In the genomic region with DNA sequence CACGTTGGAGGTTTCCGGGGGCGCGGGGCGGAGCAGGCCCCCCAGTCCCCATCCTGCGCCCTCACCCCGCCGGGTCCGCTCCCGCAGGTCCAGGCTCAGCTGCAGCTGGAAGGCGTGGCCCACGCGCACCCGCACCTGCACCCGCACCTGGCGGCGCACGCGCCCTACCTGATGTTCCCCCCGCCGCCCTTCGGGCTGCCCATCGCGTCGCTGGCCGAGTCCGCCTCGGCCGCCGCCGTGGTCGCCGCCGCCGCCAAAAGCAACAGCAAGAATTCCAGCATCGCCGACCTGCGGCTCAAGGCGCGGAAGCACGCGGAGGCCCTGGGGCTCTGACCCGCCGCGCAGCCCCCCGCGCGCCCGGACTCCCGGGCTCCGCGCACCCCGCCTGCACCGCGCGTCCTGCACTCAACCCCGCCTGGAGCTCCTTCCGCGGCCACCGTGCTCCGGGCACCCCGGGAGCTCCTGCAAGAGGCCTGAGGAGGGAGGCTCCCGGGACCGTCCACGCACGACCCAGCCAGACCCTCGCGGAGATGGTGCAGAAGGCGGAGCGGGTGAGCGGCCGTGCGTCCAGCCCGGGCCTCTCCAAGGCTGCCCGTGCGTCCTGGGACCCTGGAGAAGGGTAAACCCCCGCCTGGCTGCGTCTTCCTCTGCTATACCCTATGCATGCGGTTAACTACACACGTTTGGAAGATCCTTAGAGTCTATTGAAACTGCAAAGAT, we compare ENCODE assay signal across 1 cellular context.
TF ChIP-seq lines count a peak whose summit lies in the region.

No MANE protein-coding gene starts in this region.

TF ChIP-seq in H1, 55 proteins besides CTCF, POLR2A, EP300 and RAD21:
- 0 out of 2 replicates have a peak, but pooled peaks have one; percentile 8 for TF ChIP-seq GABPA (IDR thresholded peaks at IDR 0.05; ENCODE audit: borderline replicate concordance, insufficient read depth, low read length)
- TF ChIP-seq, protein P1, sequence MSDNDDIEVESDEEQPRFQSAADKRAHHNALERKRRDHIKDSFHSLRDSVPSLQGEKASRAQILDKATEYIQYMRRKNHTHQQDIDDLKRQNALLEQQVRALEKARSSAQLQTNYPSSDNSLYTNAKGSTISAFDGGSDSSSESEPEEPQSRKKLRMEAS (IDR thresholded peaks at IDR 0.05): peak; percentile 64; the same call in 1 of the 2 replicates
- no peak for TF ChIP-seq MAFK (IDR thresholded peaks at IDR 0.05; ENCODE audit: low read depth, low read length)
- TF ChIP-seq RNF2 (IDR thresholded peaks at IDR 0.05; ENCODE audit: borderline replicate concordance, low read depth, low read length, missing control alignments, poor library complexity, severe bottlenecking): peak; percentile 67
- TF ChIP-seq RBBP5 (IDR thresholded peaks at IDR 0.05; ENCODE audit: borderline replicate concordance, low read depth, low read length): 0 out of 2 replicates have a peak, but pooled peaks have one; percentile 43
- TF ChIP-seq EZH2 (IDR thresholded peaks at IDR 0.05; ENCODE audit: low read depth, low read length, severe bottlenecking): peak; percentile 93
- no peak for TF ChIP-seq CREB1 (IDR thresholded peaks at IDR 0.05)
- TF ChIP-seq PHF8 (conservative IDR thresholded peaks at IDR 0.05; ENCODE audit: low read depth, low read length): no peak
- peak; percentile 88 for TF ChIP-seq SUZ12 (IDR thresholded peaks at IDR 0.05; ENCODE audit: low read length)
- no peak for TF ChIP-seq RFX5 (IDR thresholded peaks at IDR 0.05; ENCODE audit: borderline replicate concordance, low read depth, low read length)
- no peak for TF ChIP-seq TAF7 (optimal IDR thresholded peaks at IDR 0.05; ENCODE audit: borderline replicate concordance, low read depth, low read length)
- no peak for TF ChIP-seq NRF1 (IDR thresholded peaks at IDR 0.05; ENCODE audit: low read depth, low read length)
- TF ChIP-seq SAP30 (IDR thresholded peaks at IDR 0.05; ENCODE audit: insufficient read depth, insufficient replicate concordance, low read length): no peak
- no peak for TF ChIP-seq YY1 (IDR thresholded peaks at IDR 0.05; ENCODE audit: low read depth, low read length)
- no peak for TF ChIP-seq JUND (IDR thresholded peaks at IDR 0.05; ENCODE audit: low read length)
- TF ChIP-seq SP4 (IDR thresholded peaks at IDR 0.05; ENCODE audit: low read length): no peak
- TF ChIP-seq KDM4A (IDR thresholded peaks at IDR 0.05; ENCODE audit: low read depth, low read length, severe bottlenecking): peak; percentile 63
TF ChIP-seq in H1: peak in this region for 7.
